ENCODE assay signal across 8 cellular contexts in the genomic region with DNA sequence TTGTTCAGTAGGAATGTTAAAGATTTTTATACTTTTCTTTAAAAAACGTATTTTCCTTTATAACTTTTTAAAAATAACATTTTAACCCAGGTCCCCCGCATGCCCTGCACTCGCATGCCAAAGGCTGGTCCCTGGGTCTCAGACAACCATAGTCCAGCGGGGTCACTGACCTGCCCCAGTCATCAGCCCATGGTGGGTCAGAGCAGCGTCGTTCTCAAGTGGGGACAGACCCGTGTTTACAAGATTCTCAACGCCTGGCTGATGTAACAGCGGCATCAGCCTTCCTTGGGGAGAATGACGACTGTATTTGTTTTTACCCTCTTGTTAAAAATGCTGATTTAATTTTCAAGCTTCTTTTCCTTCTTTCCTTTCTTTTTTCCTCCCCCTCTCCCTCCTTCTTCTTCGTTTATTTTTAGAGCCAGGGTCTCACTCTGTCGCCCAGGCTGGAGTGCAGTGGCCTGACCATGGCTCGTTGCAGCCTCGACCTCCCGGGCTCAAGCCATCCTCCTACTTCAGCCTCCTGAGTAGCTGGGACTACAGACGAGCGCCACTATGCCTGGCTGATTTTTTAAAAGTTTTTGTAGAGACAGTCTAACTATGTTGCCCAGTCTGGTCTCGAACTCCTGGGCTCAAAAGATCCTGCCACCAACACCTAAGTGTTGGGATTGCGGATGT. TPM values are rescaled to one million over a fixed set of nuclear protein-coding genes. Genes with fewer than 3 reads are reported as not detected.
DNase-seq lines count a peak whose midpoint lies in the region; TF ChIP-seq lines count a peak whose summit lies in the region.

No MANE protein-coding gene starts in this region.

- no peak overlapping the region for H2BK5ac ChIP-seq in neuronal stem cell (ENCODE audit: low read length)

- H2AFZ ChIP-seq in neuronal stem cell (ENCODE audit: low read length), result peak overlapping the region; percentile 98

- H3K18ac ChIP-seq in neuronal stem cell (ENCODE audit: low read length), result no peak overlapping the region

- no peak for TF ChIP-seq CTCF in BJ (IDR thresholded peaks at IDR 0.05; ENCODE audit: insufficient read depth, low read depth, low read length)
- TF ChIP-seq CTCF in LNCaP clone FGC (IDR thresholded peaks at IDR 0.05; ENCODE audit: control insufficient read depth, extremely low read depth, insufficient read depth), result no peak
- TF ChIP-seq CTCF in GM20000 (IDR thresholded peaks at IDR 0.05; ENCODE audit: extremely low read depth, missing control alignments), result no peak

- H3K36me3 ChIP-seq in BJ (ENCODE audit: control insufficient read depth, insufficient read depth, low read length) (no peaks in the 10 kb centered on the region), endocrine pancreas (ENCODE audit: control insufficient read depth, insufficient read depth, low read length) (no peaks in the 10 kb centered on the region), neuronal stem cell (replicated peaks in 1 of 2; ENCODE audit: control insufficient read depth in 2 of 2, insufficient read depth in 2 of 2, low read length in 2 of 2) (no peaks in the 10 kb centered on the region)

- POLR2A ChIA-PET in BJ (lab: Charles Lee), result interaction anchor here (0.6 kb wide), 1 partner anchor 10 kb away, joined by 9 read pairs; no protein-coding TSS in a partner anchor

- no peak overlapping the region for H2AK5ac ChIP-seq in neuronal stem cell (ENCODE audit: low read depth, low read length)

- H3K79me1 ChIP-seq in neuronal stem cell (ENCODE audit: low read depth, low read length), result no peaks in the 10 kb centered on the region

- no peak overlapping the region for H3K14ac ChIP-seq in neuronal stem cell (ENCODE audit: low read length)

- H3K9me3 ChIP-seq in endocrine pancreas (ENCODE audit: control insufficient read depth, low read length) (no peaks in the 10 kb centered on the region), neuronal stem cell (replicated peaks in 1 of 2; ENCODE audit: control insufficient read depth in 2 of 2, insufficient read depth in 1 of 2, low read depth in 1 of 2, low read length in 2 of 2) (no peaks in the 10 kb centered on the region)

- H4K8ac ChIP-seq in neuronal stem cell (ENCODE audit: low read depth, low read length), result no peak overlapping the region

- no peak overlapping the region for H4K91ac ChIP-seq in neuronal stem cell (ENCODE audit: low read depth, low read length, poor library complexity)

- H3K4me1 ChIP-seq in endocrine pancreas (ENCODE audit: control insufficient read depth, insufficient read depth, low read length) (no peaks in the 10 kb centered on the region), neuronal stem cell (ENCODE audit: control insufficient read depth in 2 of 2, insufficient read depth in 1 of 2, low read depth in 1 of 2, low read length in 2 of 2) (peaks cover 6 to 10% of the 10 kb centered on the region in 2 donors)

- peak overlapping the region; percentile 98 for H3K4me2 ChIP-seq in neuronal stem cell (ENCODE audit: insufficient read depth, low read length, poor library complexity, severe bottlenecking)

- no peak for DNase-seq in BJ (ENCODE audit: low read depth)
- no peak for DNase-seq in LNCaP clone FGC (ENCODE audit: low read depth)
- DNase-seq in neuronal stem cell (ENCODE audit: low spot score), result no peak
- no peak for DNase-seq in DMS 273 (lab: John Stamatoyannopoulos, UW; ENCODE audit: unreplicated experiment)
- DNase-seq in C1 segment of cervical spinal cord (lab: John Stamatoyannopoulos, UW), result no peak
- no peak for DNase-seq in GM20000 (ENCODE audit: low spot score)
- DNase-seq in NCI-H187 (lab: John Stamatoyannopoulos, UW), result no peak

- CTCF ChIA-PET in BJ (lab: Yijun Ruan, JAX), result interaction anchor here (2.0 to 4.1 kb wide), 3 partner anchors 8 to 37 kb away, joined by 6 to 20 read pairs (median 14); no protein-coding TSS in a partner anchor

- H3K23ac ChIP-seq in neuronal stem cell (ENCODE audit: low read depth, low read length, poor library complexity), result no peak overlapping the region

- H3K4me3 ChIP-seq in BJ (ENCODE audit: low read depth, low read length) (peak overlapping the region; percentile 55), LNCaP clone FGC (ENCODE audit: low read depth, low read length) (peak overlapping the region; percentile 56), endocrine pancreas (ENCODE audit: control insufficient read depth, insufficient read depth, low read length) (no peak overlapping the region), neuronal stem cell (ENCODE audit: low read length in 2 of 2) (peak overlapping the region in 1 of 2 donors; percentile 65)

- peaks cover 2% of the 10 kb centered on the region; the same call in 1 of the 2 replicates for H3K27me3 ChIP-seq in BJ (ENCODE audit: control insufficient read depth, insufficient read depth, low read length)
- H3K27me3 ChIP-seq in endocrine pancreas (ENCODE audit: control insufficient read depth, insufficient read depth, low read length), result no peaks in the 10 kb centered on the region
- peaks cover 2 to 49% (median 35%) of the 10 kb centered on the region in 3 experiments for H3K27me3 ChIP-seq in neuronal stem cell (ENCODE audit: control insufficient read depth in 3 of 3, insufficient read depth in 3 of 3, low read depth in 1 of 3, low read length in 3 of 3)

- no CpG with 5 or more reads among the region's 19 CpGs for WGBS in neuronal stem cell (ENCODE audit: extremely low coverage in 2 of 2, insufficient read length in 2 of 2, insufficient replicate concordance in 1 of 2), 2 donors

- H2BK15ac ChIP-seq in neuronal stem cell (ENCODE audit: low read length), result peak overlapping the region; percentile 96

- no peak overlapping the region for H2BK12ac ChIP-seq in neuronal stem cell (ENCODE audit: low read length)

- H3K9ac ChIP-seq in endocrine pancreas (ENCODE audit: control insufficient read depth, insufficient read depth, low read length) (peak overlapping the region; percentile 56), neuronal stem cell (ENCODE audit: low read depth, low read length, poor library complexity) (no peak overlapping the region)

- H3K27ac ChIP-seq in neuronal stem cell (replicated peaks; ENCODE audit: low read length), result no peak overlapping the region

- H3K4ac ChIP-seq in neuronal stem cell (ENCODE audit: low read length), result no peak overlapping the region

- no peak overlapping the region for H2BK120ac ChIP-seq in neuronal stem cell (ENCODE audit: low read depth, low read length)

RNA-seq across cellular contexts. Expression of a gene that starts 1.0 kb away (rescaled TPM):
- 60.0 and 76.5 TPM in 2 replicates for polyA plus RNA-seq in BJ (2011; rRNA removed)
- 34.8 and 38.1 TPM in 2 replicates for polyA minus RNA-seq in BJ (2011; rRNA and poly(A)+ RNA removed)
- 29.6 TPM for polyA plus RNA-seq in neuronal stem cell (2013, experiment 1 of 2)
- 28.2 TPM for polyA plus RNA-seq in neuronal stem cell (2013, experiment 2 of 2)
